ENCODE assay signal across 8 cellular contexts in the genomic region with DNA sequence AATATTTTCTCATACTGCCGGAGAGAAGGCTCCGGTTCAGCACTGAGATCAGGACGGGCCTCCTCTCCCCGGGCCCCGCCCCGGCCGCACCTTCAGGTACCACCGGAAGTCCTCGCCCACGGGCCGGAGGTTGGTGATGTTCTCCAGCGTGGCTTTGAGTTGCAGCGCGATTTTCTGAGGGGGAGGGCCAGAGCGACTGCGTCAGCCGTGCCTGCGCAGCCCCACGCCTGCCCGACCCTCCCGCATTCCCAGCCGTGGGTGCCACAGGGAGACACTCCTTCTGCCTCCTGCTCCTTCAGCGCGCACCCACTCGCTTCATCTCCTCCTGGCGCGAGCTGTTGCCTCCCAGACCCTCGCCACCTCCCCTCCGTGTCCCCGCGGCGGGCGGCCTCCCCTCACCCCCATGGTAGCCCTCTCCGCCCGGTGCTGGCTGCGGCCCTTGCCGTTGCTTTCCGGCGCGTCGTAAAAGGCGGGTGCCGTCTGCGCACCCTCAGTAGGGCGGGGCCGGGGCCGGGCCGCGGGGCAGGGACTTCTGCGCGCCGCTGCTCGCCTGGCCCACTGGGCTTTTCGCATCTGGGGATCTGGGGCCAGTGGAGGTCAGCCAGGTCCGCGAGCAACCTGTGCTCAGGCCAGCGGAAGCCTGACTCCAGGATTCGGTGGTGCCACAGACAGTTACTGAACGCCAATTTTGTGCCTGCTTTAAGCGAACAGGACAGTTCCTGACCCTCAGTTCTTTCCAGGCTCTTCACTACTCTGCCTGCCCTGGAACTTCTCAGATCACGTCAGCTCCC. TPM values are rescaled to one million over a fixed set of nuclear protein-coding genes. Genes with fewer than 3 reads are reported as not detected.
A peak's percentile ranks its signal among the peaks of the same experiment; 100 is the strongest.
DNase-seq lines count a peak whose midpoint lies in the region; ATAC-seq and TF ChIP-seq lines count a peak whose summit lies in the region.

A gene (minus strand): TSS at position 464 of the 791 bp plus-strand sequence. CDS start 59 bp downstream, at position 405.

- peak within 1 kb of the TSS; percentile 98 for H3K4me2 ChIP-seq in OCI-LY3 (ENCODE audit: low read length)

- peak; percentile 88 for ATAC-seq in GM21515 (IDR thresholded peaks at IDR 0.05; ENCODE audit: unreplicated experiment)

- peak within 1 kb of the TSS; percentile 93 for H2AFZ ChIP-seq in OCI-LY3 (ENCODE audit: low read depth, low read length)

- TF ChIP-seq CTCF in OCI-LY3 (IDR thresholded peaks at IDR 0.05; ENCODE audit: low read depth, low read length), result no peak

- H3K4me1 ChIP-seq in OCI-LY3 (ENCODE audit: low read length) (peaks cover 10% of the 10 kb centered on the region), mononuclear cell (ENCODE audit: insufficient read depth, low read length) (peaks cover 20% of the 10 kb centered on the region)

- no peaks in the 10 kb centered on the region for H3K36me3 ChIP-seq in OCI-LY3 (replicated peaks; ENCODE audit: low read depth, low read length)

- H3K27me3 ChIP-seq in OCI-LY3 (ENCODE audit: low read depth, low read length), result no peaks in the 10 kb centered on the region
- no peaks in the 10 kb centered on the region for H3K27me3 ChIP-seq in mononuclear cell (ENCODE audit: insufficient read depth, low read length)

- H3K9me3 ChIP-seq in OCI-LY3 (ENCODE audit: insufficient read depth, low read length) (no peaks in the 10 kb centered on the region), mononuclear cell (ENCODE audit: low read depth, low read length) (no peaks in the 10 kb centered on the region)

- DNase-seq in D341Med (ENCODE audit: low spot score) (peak; percentile 96), HuH-7 (ENCODE audit: low spot score) (peak; percentile 86), activated T-cell treated with anti-CD3 and anti-CD28 coated beads for 24 hours (ENCODE audit: low read depth) (peak; percentile 93), epidermal melanocyte (ENCODE audit: insufficient read length, low spot score) (peak; percentile 72)
- DNase-seq in stimulated activated CD8-positive, alpha-beta memory T cell treated with anti-CD3 and anti-CD28 coated beads, Interleukin-4, amount 100 ng/mL, for 1 hour (ENCODE audit: low read depth in 2 of 2, low spot score in 1 of 2), result peak; percentile 80 to 81

- peak within 1 kb of the TSS; percentile 86 for H3K9ac ChIP-seq in OCI-LY3 (ENCODE audit: low read length)

- peaks cover 7% of the 10 kb centered on the region for H3K79me2 ChIP-seq in OCI-LY3 (ENCODE audit: low read length)

- H3K4me3 ChIP-seq in OCI-LY3 (ENCODE audit: low read length) (peak within 1 kb of the TSS; percentile 95), mononuclear cell (ENCODE audit: low read length) (peak within 1 kb of the TSS; percentile 84)

- H4K20me1 ChIP-seq in OCI-LY3 (ENCODE audit: insufficient read depth, low read length), result no peaks in the 10 kb centered on the region

- peak within 1 kb of the TSS; percentile 78 for H3K27ac ChIP-seq in OCI-LY3 (ENCODE audit: low read length)

RNA-seq across cellular contexts. Expression of the gene that starts here (rescaled TPM):
- 24.8 TPM for total RNA-seq in mononuclear cell

Comparison
In these comparisons a context has a peak if more than half of its experiments do, and no peak if none do; other contexts are left out.
1. Peak in every context shown above with its lines: DNase-seq, ATAC-seq, H3K4me3 ChIP-seq and H3K27ac ChIP-seq.